24 cellular contexts compared by ENCODE assay signal in the genomic region with DNA sequence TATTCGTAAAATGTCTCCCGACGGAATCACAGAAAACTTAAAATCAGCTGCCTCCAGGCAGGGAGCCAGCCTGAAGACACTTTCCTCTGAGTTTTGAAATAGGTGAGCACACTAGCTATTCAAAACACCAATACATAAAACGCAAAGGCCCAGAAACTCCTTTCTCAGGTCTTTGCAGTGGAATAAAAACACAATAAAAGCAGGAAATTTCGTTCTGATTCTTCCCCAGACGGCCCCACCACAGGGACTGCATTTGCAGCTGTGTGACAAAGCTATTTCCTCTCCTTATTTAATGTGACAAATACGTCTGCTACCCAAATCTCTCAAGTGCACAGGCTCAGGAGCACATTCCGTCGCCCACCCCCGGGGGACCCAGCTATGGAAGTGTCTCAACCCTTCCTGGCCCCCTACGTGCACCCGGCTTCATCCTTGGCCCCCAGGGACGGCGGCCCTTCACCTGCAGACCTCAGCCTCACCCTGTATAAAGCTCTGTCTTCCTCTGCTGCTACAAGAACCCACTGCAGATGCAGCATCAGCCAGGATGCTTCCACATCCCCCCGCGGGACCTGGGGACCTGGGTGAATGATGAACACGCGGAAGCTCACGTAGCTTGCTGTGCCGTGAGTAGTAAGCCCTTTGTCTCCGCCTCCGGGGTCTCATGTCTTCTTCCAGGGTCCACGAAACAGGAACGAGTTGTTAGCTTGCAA. TPM values are rescaled to one million over a fixed set of nuclear protein-coding genes. Genes with fewer than 3 reads are reported as not detected.
A peak's percentile ranks its signal among the peaks of the same experiment; 100 is the strongest.
DNase-seq lines count a peak whose midpoint lies in the region; ATAC-seq, FAIRE-seq and TF ChIP-seq lines count a peak whose summit lies in the region.
"Had no signal": no experiment of that assay in that cellular context is flagged by ENCODE, and none has a peak within 500 bp of the region (broad histone marks: within the 10 kb centered on the region; RNA-seq: fewer than 3 reads in every experiment).

No MANE protein-coding gene starts in this region.

- peaks cover 22% of the 10 kb centered on the region for H3K27me3 Mint-ChIP-seq in activated CD4-positive, alpha-beta T cell treated with anti-CD3 and anti-CD28 coated beads for 36 hours
- no peaks in the 10 kb centered on the region for H3K27me3 Mint-ChIP-seq in activated T-helper 1 cell treated with anti-CD3 and anti-CD28 coated beads, Interleukin-12 subunit alpha, Interleukin-12 subunit beta, Interleukin-2, Interleukin-4 antibody, amounts not matched to agents 30 ng/mL and 10 ng/mL and 1 ng/mL, durations not matched to agents 14 hours and 24 hours and 36 hours (ENCODE audit: insufficient read depth)
- peaks cover 0 to 32% (median 7%) of the 10 kb centered on the region in 5 donors for H3K27me3 Mint-ChIP-seq in naive thymus-derived CD8-positive, alpha-beta T cell

- peak; percentile 38 for DNase-seq in activated CD4-positive, alpha-beta T cell treated with anti-CD3 and anti-CD28 coated beads for 36 hours
- DNase-seq in activated CD4-positive, alpha-beta T cell treated with anti-CD3 and anti-CD28 coated beads for 4 hours: no peak
- DNase-seq in GM12891 (ENCODE audit: insufficient read length, low spot score): no peak
- no peak for DNase-seq in activated T-helper 1 cell treated with anti-CD3 and anti-CD28 coated beads, Interleukin-12 subunit alpha, Interleukin-12 subunit beta, Interleukin-2, Interleukin-4 antibody, amounts not matched to agents 30 ng/mL and 10 ng/mL and 1 ng/mL, durations not matched to agents 14 hours and 24 hours and 36 hours (ENCODE audit: low spot score)
- DNase-seq in naive thymus-derived CD8-positive, alpha-beta T cell: peak in 1 of 10 donors; percentile 24
- DNase-seq in spleen: no peak
- DNase-seq: activated naive CD4-positive, alpha-beta T cell; foreskin melanocyte; GOT3; immature natural killer cell; KBM-7; mammary epithelial cell; NCI-H1436; NCI-H446 treated with DMSO at 0.1 percent for 48 hours; occipital lobe; small intestine; stomach had no signal

- no peak overlapping the region for H3K27ac ChIP-seq in spleen
- H3K27ac ChIP-seq: A549, cardiac muscle cell, stomach had no signal

- no peak overlapping the region for H3K4me3 ChIP-seq in spleen
- H3K4me3 ChIP-seq: A549, cardiac muscle cell, stomach had no signal

- H3K4me1 Mint-ChIP-seq in activated CD4-positive, alpha-beta T cell treated with anti-CD3 and anti-CD28 coated beads for 36 hours: peaks cover 36% of the 10 kb centered on the region
- peaks cover 49% of the 10 kb centered on the region for H3K4me1 Mint-ChIP-seq in activated T-helper 1 cell treated with anti-CD3 and anti-CD28 coated beads, Interleukin-12 subunit alpha, Interleukin-12 subunit beta, Interleukin-2, Interleukin-4 antibody, amounts not matched to agents 30 ng/mL and 10 ng/mL and 1 ng/mL, durations not matched to agents 14 hours and 24 hours and 36 hours (ENCODE audit: low read depth)
- H3K4me1 Mint-ChIP-seq in naive thymus-derived CD8-positive, alpha-beta T cell: peaks cover 6 to 21% (median 14%) of the 10 kb centered on the region in 4 donors

- no peaks in the 10 kb centered on the region for H3K9me3 Mint-ChIP-seq in activated CD4-positive, alpha-beta T cell treated with anti-CD3 and anti-CD28 coated beads for 36 hours (ENCODE audit: low read depth)
- H3K9me3 Mint-ChIP-seq in activated T-helper 1 cell treated with anti-CD3 and anti-CD28 coated beads, Interleukin-12 subunit alpha, Interleukin-12 subunit beta, Interleukin-2, Interleukin-4 antibody, amounts not matched to agents 30 ng/mL and 10 ng/mL and 1 ng/mL, durations not matched to agents 14 hours and 24 hours and 36 hours: peaks cover 4% of the 10 kb centered on the region
- no peaks in the 10 kb centered on the region for H3K9me3 Mint-ChIP-seq in naive thymus-derived CD8-positive, alpha-beta T cell

- TF ChIP-seq CTCF in spleen (IDR thresholded peaks at IDR 0.05 in 8 of 11, conservative IDR thresholded peaks at IDR 0.05 in 3 of 11): no peak

- no peaks in the 10 kb centered on the region for H3K9me3 ChIP-seq in spleen
- H3K9me3 ChIP-seq: A549 had no signal

- peaks cover 28% of the 10 kb centered on the region for H3K36me3 Mint-ChIP-seq in activated CD4-positive, alpha-beta T cell treated with anti-CD3 and anti-CD28 coated beads for 36 hours (ENCODE audit: low read depth)
- peaks cover 22% of the 10 kb centered on the region for H3K36me3 Mint-ChIP-seq in activated T-helper 1 cell treated with anti-CD3 and anti-CD28 coated beads, Interleukin-12 subunit alpha, Interleukin-12 subunit beta, Interleukin-2, Interleukin-4 antibody, amounts not matched to agents 30 ng/mL and 10 ng/mL and 1 ng/mL, durations not matched to agents 14 hours and 24 hours and 36 hours (ENCODE audit: low read depth)
- H3K36me3 Mint-ChIP-seq in naive thymus-derived CD8-positive, alpha-beta T cell: no peaks in the 10 kb centered on the region
- H3K36me3 Mint-ChIP-seq: immature natural killer cell had no signal

- intact Hi-C loops in activated CD4-positive, alpha-beta T cell treated with anti-CD3 and anti-CD28 coated beads for 36 hours (cut with DNase I, micrococcal nuclease): no loop called here
- intact Hi-C loops in activated T-helper 1 cell treated with anti-CD3 and anti-CD28 coated beads, Interleukin-12 subunit alpha, Interleukin-12 subunit beta, Interleukin-2, Interleukin-4 antibody, amounts not matched to agents 30 ng/mL and 10 ng/mL and 1 ng/mL, durations not matched to agents 14 hours and 24 hours and 36 hours (cut with micrococcal nuclease): loop anchor here (2.0 kb wide), 1 partner anchor 14 kb away; no protein-coding TSS in a partner anchor
- intact Hi-C loops in spleen (cut with DNase I; ENCODE audit: low total_unique reads): no loop called here

- no peak overlapping the region for H3K27ac Mint-ChIP-seq in activated CD4-positive, alpha-beta T cell treated with anti-CD3 and anti-CD28 coated beads for 36 hours
- H3K27ac Mint-ChIP-seq in activated T-helper 1 cell treated with anti-CD3 and anti-CD28 coated beads, Interleukin-12 subunit alpha, Interleukin-12 subunit beta, Interleukin-2, Interleukin-4 antibody, amounts not matched to agents 30 ng/mL and 10 ng/mL and 1 ng/mL, durations not matched to agents 14 hours and 24 hours and 36 hours: peak overlapping the region; percentile 25
- H3K27ac Mint-ChIP-seq in naive thymus-derived CD8-positive, alpha-beta T cell: peak overlapping the region in 9 of 10 donors; percentile 17 to 90 (median 68)
- H3K27ac Mint-ChIP-seq: immature natural killer cell had no signal

- TF ChIP-seq POLR2A in GM12891 (IDR thresholded peaks at IDR 0.05; ENCODE audit: low read depth, low read length) (peak; percentile 11; the same call in 1 of the 2 replicates), spleen (IDR thresholded peaks at IDR 0.05) (no peak)

- POLR2A ChIA-PET in activated CD4-positive, alpha-beta T cell treated with anti-CD3 and anti-CD28 coated beads for 36 hours (lab: Charles Lee): no interaction called here
- POLR2A ChIA-PET in naive thymus-derived CD8-positive, alpha-beta T cell (lab: Charles Lee): interaction anchor here (0.6 to 1.2 kb wide), 5 partner anchors 16 to 1288 kb away, joined by 3 to 5 read pairs (median 3); partner anchors contain the start of gene PDCD6

- WGBS in spleen, 5 donors: 33 to 47% (median 42%) methylated on average over 21 to 24 of the region's 24 CpGs

- no peaks in the 10 kb centered on the region for H3K36me3 ChIP-seq in spleen
- H3K36me3 ChIP-seq: cardiac muscle cell, stomach had no signal

- peak; percentile 27 for ATAC-seq in activated CD4-positive, alpha-beta T cell treated with anti-CD3 and anti-CD28 coated beads for 36 hours
- peak in 1 of 2 donors; percentile 29 for ATAC-seq in naive thymus-derived CD8-positive, alpha-beta T cell
- ATAC-seq in HG02840 (IDR thresholded peaks at IDR 0.05; ENCODE audit: low FRiP score, unreplicated experiment) (no peak), GM18517 (IDR thresholded peaks at IDR 0.05; ENCODE audit: unreplicated experiment) (no peak)
- ATAC-seq: A549; activated CD4-positive, CD25-positive, alpha-beta regulatory T cell treated with anti-CD3 and anti-CD28 coated beads, Interleukin-2, amount 50 U/mL, for 24 hours had no signal

- CTCF ChIA-PET in activated CD4-positive, alpha-beta T cell treated with anti-CD3 and anti-CD28 coated beads for 36 hours (lab: Charles Lee): interaction anchor here (0.6 to 1.2 kb wide), 7 partner anchors 8 to 103 kb away, joined by 3 to 5 read pairs (median 3); no protein-coding TSS in a partner anchor

- peaks cover 0 to 42% (median 6%) of the 10 kb centered on the region in 7 donors for H3K27me3 ChIP-seq in spleen (replicated peaks in 1 of 7)

- no peak overlapping the region for H3K4me3 Mint-ChIP-seq in activated CD4-positive, alpha-beta T cell treated with anti-CD3 and anti-CD28 coated beads for 36 hours
- peak overlapping the region; percentile 29 for H3K4me3 Mint-ChIP-seq in activated T-helper 1 cell treated with anti-CD3 and anti-CD28 coated beads, Interleukin-12 subunit alpha, Interleukin-12 subunit beta, Interleukin-2, Interleukin-4 antibody, amounts not matched to agents 30 ng/mL and 10 ng/mL and 1 ng/mL, durations not matched to agents 14 hours and 24 hours and 36 hours
- peak overlapping the region in 9 of 10 donors; percentile 8 to 80 (median 64) for H3K4me3 Mint-ChIP-seq in naive thymus-derived CD8-positive, alpha-beta T cell

- peaks cover 0 to 20% (median 5%) of the 10 kb centered on the region in 6 donors for H3K4me1 ChIP-seq in spleen

- no peak for FAIRE-seq in GM12891 (lab: Jason Lieb, UNC)
- FAIRE-seq: A549, endometrium, G401.6, small intestine had no signal

TF ChIP-seq in GM12891, 5 proteins besides CTCF, POLR2A, EP300 and RAD21:
- TF ChIP-seq SPI1 (IDR thresholded peaks at IDR 0.05; ENCODE audit: low read depth, low read length) (no peak), POLR2AphosphoS5 (IDR thresholded peaks at IDR 0.05; ENCODE audit: low read depth, low read length) (no peak), POU2F2 (IDR thresholded peaks at IDR 0.05; ENCODE audit: low read depth, low read length) (no peak), PAX5 (IDR thresholded peaks at IDR 0.05; ENCODE audit: insufficient read depth, low read length, severe bottlenecking) (no peak), TAF1 (IDR thresholded peaks at IDR 0.05; ENCODE audit: low read depth, low read length) (no peak)

RNA-seq across cellular contexts. Expression of gene AHRR, which starts 24.9 kb away (rescaled TPM):
- 10 to 100 TPM; 15.1 to 20.5 TPM for total RNA-seq in activated CD4-positive, alpha-beta T cell treated with anti-CD3 and anti-CD28 coated beads for 36 hours
- polyA plus RNA-seq in GM12891 (2012; ENCODE audit: low read depth, missing spikeins): 33.3 TPM
- total RNA-seq in activated T-helper 1 cell treated with anti-CD3 and anti-CD28 coated beads, Interleukin-12 subunit alpha, Interleukin-12 subunit beta, Interleukin-2, Interleukin-4 antibody, amounts not matched to agents 30 ng/mL and 10 ng/mL and 1 ng/mL, durations not matched to agents 14 hours and 24 hours and 36 hours: 22.7 and 23.7 TPM in 2 replicates
- 1 to 10 TPM; 5.8 to 7.6 TPM for total RNA-seq in naive thymus-derived CD8-positive, alpha-beta T cell
- under 1 TPM in 2 of 3 donors, not detected in 1; 0.11 to 0.23 TPM for polyA plus RNA-seq in naive thymus-derived CD8-positive, alpha-beta T cell
- total RNA-seq in spleen: 10 to 100 TPM; 11.2 to 28.5 (median 14.0) TPM
- 1 to 10 TPM in 2 of 3 donors, under 1 TPM in 1; 0.96 to 5.4 (median 2.8) TPM for polyA plus RNA-seq in spleen
